1 cellular context compared by ENCODE assay signal in genomic region chr17:73192894-73193701, GRCh38.
TF ChIP-seq lines count a peak whose summit lies in the region.

Gene COG1 (plus strand): TSS chr17:73193055. CDS start chr17:73193070, 15 bp downstream.

TF ChIP-seq in HepG2, 621 proteins besides CTCF, POLR2A, EP300 and RAD21 (continued from another document and continues in another):
- TF ChIP-seq CERS6 (CRISPR knock-in tag; IDR thresholded peaks at IDR 0.05) (no peak), ZNF704 (CRISPR knock-in tag; IDR thresholded peaks at IDR 0.05; ENCODE audit: borderline replicate concordance) (peak; percentile 58; the same call in 1 of the 2 replicates), ZNF770 (CRISPR knock-in tag; IDR thresholded peaks at IDR 0.05) (0 out of 2 replicates have a peak, but pooled peaks have one; percentile 36), ZHX2 (IDR thresholded peaks at IDR 0.05; ENCODE audit: low read depth) (peak; percentile 90), ZHX2 (CRISPR knock-in tag; IDR thresholded peaks at IDR 0.05; ENCODE audit: borderline replicate concordance) (peak; percentile 28; the same call in 1 of the 2 replicates), CCDC6 (CRISPR knock-in tag; IDR thresholded peaks at IDR 0.05) (no peak), TCF7L2 (IDR thresholded peaks at IDR 0.05; ENCODE audit: low read depth, low read length) (no peak), ZBTB37 (CRISPR knock-in tag; IDR thresholded peaks at IDR 0.05) (no peak), ZMAT3 (CRISPR knock-in tag; conservative IDR thresholded peaks at IDR 0.05) (peak; percentile 98), GTF3A (CRISPR knock-in tag; conservative IDR thresholded peaks at IDR 0.05) (no peak), ZFP36L1 (CRISPR knock-in tag; IDR thresholded peaks at IDR 0.05) (no peak; the same call in 1 of the 2 replicates), MEIS2 (CRISPR knock-in tag; IDR thresholded peaks at IDR 0.05) (0 out of 2 replicates have a peak, but pooled peaks have one; percentile 45), HNRNPLL (IDR thresholded peaks at IDR 0.05; ENCODE audit: low read depth, low read length, poor library complexity, severe bottlenecking) (peak; percentile 74), HMG20B (CRISPR knock-in tag; conservative IDR thresholded peaks at IDR 0.05) (no peak; the same call in 1 of the 2 replicates), PCBP1 (IDR thresholded peaks at IDR 0.05; ENCODE audit: borderline replicate concordance, low read depth, low read length) (peak; percentile 61; the same call in 1 of the 2 replicates), CSRNP1 (CRISPR knock-in tag; IDR thresholded peaks at IDR 0.05) (peak; percentile 71), SAFB2 (CRISPR knock-in tag; IDR thresholded peaks at IDR 0.05; ENCODE audit: borderline replicate concordance, low read depth) (peak; percentile 93), PRMT3 (CRISPR knock-in tag; IDR thresholded peaks at IDR 0.05; ENCODE audit: borderline replicate concordance, low read depth) (0 out of 2 replicates have a peak, but pooled peaks have one; percentile 48), ATF2 (CRISPR knock-in tag; IDR thresholded peaks at IDR 0.05) (peak; percentile 66), THAP9 (CRISPR knock-in tag; IDR thresholded peaks at IDR 0.05; ENCODE audit: borderline replicate concordance) (peak; percentile 66), ZNF773 (CRISPR knock-in tag; IDR thresholded peaks at IDR 0.05; ENCODE audit: borderline replicate concordance) (no peak), ZNF317 (CRISPR knock-in tag; IDR thresholded peaks at IDR 0.05) (peak; percentile 75), NFAT5 (CRISPR knock-in tag; IDR thresholded peaks at IDR 0.05) (no peak; the same call in 1 of the 2 replicates), ZNF362 (CRISPR knock-in tag; IDR thresholded peaks at IDR 0.05; ENCODE audit: borderline replicate concordance) (no peak; the same call in 1 of the 2 replicates), ZNF121 (CRISPR knock-in tag; IDR thresholded peaks at IDR 0.05) (peak; percentile 59; the same call in 1 of the 2 replicates), ZNF333 (CRISPR knock-in tag; IDR thresholded peaks at IDR 0.05; ENCODE audit: borderline replicate concordance) (peak; percentile 64; the same call in 1 of the 2 replicates), HNF4A (CRISPR knock-in tag; IDR thresholded peaks at IDR 0.05) (no peak)
